In genomic region chr21:29237110-29238051, GRCh38 we compare ENCODE assay signal across 8 cellular contexts.
A peak's percentile ranks its signal among the peaks of the same experiment; 100 is the strongest.
DNase-seq lines count a peak whose midpoint lies in the region; ATAC-seq and TF ChIP-seq lines count a peak whose summit lies in the region.

No MANE protein-coding gene starts in this region.

- H3K4me3 ChIP-seq in retinal pigment epithelial cell (ENCODE audit: low read length): no peak overlapping the region

- no peak for TF ChIP-seq CTCF in GM10248 (IDR thresholded peaks at IDR 0.05; ENCODE audit: control extremely low read depth, extremely low read depth, low read depth, missing control alignments)
- no peak for TF ChIP-seq CTCF in retinal pigment epithelial cell (conservative IDR thresholded peaks at IDR 0.05; ENCODE audit: low read depth, low read length)

- CTCF ChIA-PET in GM10248 (lab: Yijun Ruan, JAX): interaction anchor here (1.3 to 2.7 kb wide), 5 partner anchors 10 to 136 kb away, joined by 3 to 8 read pairs (median 3); no protein-coding TSS in a partner anchor

- no peak for ATAC-seq in HG03342 (IDR thresholded peaks at IDR 0.05; ENCODE audit: unreplicated experiment)
- no peak for ATAC-seq in HG03039 (IDR thresholded peaks at IDR 0.05; ENCODE audit: unreplicated experiment)
- no peak for ATAC-seq in HG03469 (IDR thresholded peaks at IDR 0.05; ENCODE audit: unreplicated experiment)

- POLR2A ChIA-PET in GM10248 (lab: Yijun Ruan, JAX): interaction anchor here (4.8 kb wide), 1 partner anchor 62 kb away, joined by 30 read pairs; the partner anchor contains the start of gene BACH1

- DNase-seq in GM10248 (ENCODE audit: extremely low spot score) (peak; percentile 21), NCI-H82 treated with DMSO at 0.1 percent for 48 hours (lab: John Stamatoyannopoulos, UW; ENCODE audit: unreplicated experiment) (peak; percentile 71), fibroblast of gingiva (ENCODE audit: low read depth) (peak; percentile 16), retinal pigment epithelial cell (ENCODE audit: low read depth) (peak; percentile 97), ureter (ENCODE audit: low spot score) (no peak)
